11 cellular contexts compared by ENCODE assay signal in genomic region chr12:54019111-54019811, GRCh38. TPM values are rescaled to one million over a fixed set of nuclear protein-coding genes. Genes with fewer than 3 reads are reported as not detected.
A peak's percentile ranks its signal among the peaks of the same experiment; 100 is the strongest.
DNase-seq lines count a peak whose midpoint lies in the region; ATAC-seq and TF ChIP-seq lines count a peak whose summit lies in the region.
"Had no signal": no experiment of that assay in that cellular context is flagged by ENCODE, and none has a peak within 500 bp of the region (broad histone marks: within the 10 kb centered on the region; RNA-seq: fewer than 3 reads in every experiment).

No MANE protein-coding gene starts in this region.

- H4K20me1 ChIP-seq in Loucy (ENCODE audit: insufficient read depth, low read length, poor library complexity, severe bottlenecking), result peaks cover 49% of the 10 kb centered on the region

- H3K9me3 ChIP-seq in Loucy (ENCODE audit: insufficient read depth, low read depth, low read length), result no peaks in the 10 kb centered on the region
- H3K9me3 ChIP-seq in esophagus muscularis mucosa, result no peaks in the 10 kb centered on the region
- H3K9me3 ChIP-seq in ovary, result no peaks in the 10 kb centered on the region
- H3K9me3 ChIP-seq: pancreas, vagina had no signal

- H3K9me2 ChIP-seq in Loucy (replicated peaks; ENCODE audit: low read depth, low read length), result no peaks in the 10 kb centered on the region

- no peak for DNase-seq in AG09309 (ENCODE audit: low read depth)
- no peak for DNase-seq in esophagus muscularis mucosa (ENCODE audit: extremely low spot score)
- DNase-seq in ovary, result peak in 4 of 5 donors; percentile 59 to 71 (median 68)
- no peak for DNase-seq in activated CD4-positive, CD25-positive, alpha-beta regulatory T cell (lab: John Stamatoyannopoulos, UW)
- no peak for DNase-seq in NCI-H187 (lab: John Stamatoyannopoulos, UW)
- no peak for DNase-seq in stimulated activated naive CD4-positive, alpha-beta T cell treated with Interleukin-2 at 50 U/mL for 16 hours (lab: John Stamatoyannopoulos, UW)
- DNase-seq: NCI-H2107 had no signal

- peak overlapping the region in 1 of 4 donors; percentile 23 for H3K27ac ChIP-seq in esophagus muscularis mucosa (replicated peaks in 1 of 4)
- peak overlapping the region; percentile 95 to 100 for H3K27ac ChIP-seq in ovary
- H3K27ac ChIP-seq: pancreas, vagina had no signal

- no peaks in the 10 kb centered on the region for H3K27me3 ChIP-seq in Loucy (ENCODE audit: insufficient read depth, low read length, poor library complexity, severe bottlenecking)
- peaks cover 0 to 100% (median 54%) of the 10 kb centered on the region in 4 donors for H3K27me3 ChIP-seq in esophagus muscularis mucosa
- no peaks in the 10 kb centered on the region for H3K27me3 ChIP-seq in ovary

- WGBS in esophagus muscularis mucosa, result 55% methylated on average over 32 of the region's 41 CpGs
- WGBS in ovary, 3 donors, result 6 to 13% (median 6%) methylated on average over 41 of the region's 41 CpGs

- TF ChIP-seq EP300 in esophagus muscularis mucosa (IDR thresholded peaks at IDR 0.05), result no peak
- no peak for TF ChIP-seq EP300 in ovary (IDR thresholded peaks at IDR 0.05)

- no peak for TF ChIP-seq CTCF in AG09309 (IDR thresholded peaks at IDR 0.05; ENCODE audit: control insufficient read depth, insufficient read depth, low read depth, low read length, missing control alignments)
- TF ChIP-seq CTCF in Loucy (conservative IDR thresholded peaks at IDR 0.05; ENCODE audit: low read length), result no peak
- no peak for TF ChIP-seq CTCF in esophagus muscularis mucosa (IDR thresholded peaks at IDR 0.05)
- no peak for TF ChIP-seq CTCF in ovary (IDR thresholded peaks at IDR 0.05)

- TF ChIP-seq POLR2A in esophagus muscularis mucosa (IDR thresholded peaks at IDR 0.05; ENCODE audit: low read depth), result no peak
- no peak for TF ChIP-seq POLR2A in ovary (IDR thresholded peaks at IDR 0.05)

- H3K36me3 ChIP-seq in Loucy (ENCODE audit: insufficient read depth, low read length) (no peaks in the 10 kb centered on the region), esophagus muscularis mucosa (no peaks in the 10 kb centered on the region), ovary (no peaks in the 10 kb centered on the region)
- H3K36me3 ChIP-seq: pancreas, vagina had no signal

- peak overlapping the region; percentile 85 for H3K4me2 ChIP-seq in Loucy (ENCODE audit: low read depth, low read length, poor library complexity, severe bottlenecking)

- no peak overlapping the region for H2AFZ ChIP-seq in Loucy (ENCODE audit: low read length)

- peaks cover 70% of the 10 kb centered on the region for H3K79me2 ChIP-seq in Loucy (ENCODE audit: insufficient read depth, low read length)

- intact Hi-C loops in esophagus muscularis mucosa (cut with DNase I), result loop anchor here (10.0 kb wide), 1 partner anchor 346 kb away; the partner anchor contains the start of gene GPR84
- intact Hi-C loops in ovary (cut with DNase I), result no loop called here

- peaks cover 10% of the 10 kb centered on the region for H3F3A ChIP-seq in Loucy (ENCODE audit: low read depth)

- H3K4me1 ChIP-seq in Loucy (ENCODE audit: insufficient read depth, low read length, poor library complexity, severe bottlenecking) (peaks cover 65% of the 10 kb centered on the region), esophagus muscularis mucosa (peaks cover 22 to 54% (median 42%) of the 10 kb centered on the region in 4 donors), ovary (ENCODE audit: insufficient read depth) (peaks cover 5% of the 10 kb centered on the region)

- no peak for ATAC-seq in GM18858 (IDR thresholded peaks at IDR 0.05; ENCODE audit: unreplicated experiment)

- H3K4me3 ChIP-seq in AG09309 (ENCODE audit: control insufficient read depth, low read depth, low read length), result peak overlapping the region; percentile 38
- peak overlapping the region; percentile 95 for H3K4me3 ChIP-seq in Loucy (ENCODE audit: low read length, poor library complexity, severe bottlenecking)
- peak overlapping the region in 3 of 4 donors; percentile 24 to 56 (median 48) for H3K4me3 ChIP-seq in esophagus muscularis mucosa
- H3K4me3 ChIP-seq in ovary, result peak overlapping the region; percentile 56

- H3K9ac ChIP-seq in Loucy (ENCODE audit: low read depth, low read length, poor library complexity, severe bottlenecking), result peak overlapping the region; percentile 99

RNA-seq across cellular contexts. Expression of gene HOXC6, which starts 9.0 kb away (rescaled TPM):
- under 1 TPM in 3 of 4 donors, not detected in 1; 0.23 to 0.42 (median 0.32) TPM for total RNA-seq in esophagus muscularis mucosa
- 10 to 100 TPM in 5 of 7 donors, 1 to 10 TPM in 2; 3.9 to 56.1 (median 21.4) TPM for total RNA-seq in ovary
- 10 to 100 TPM; 23.3 to 37.8 TPM for polyA plus RNA-seq in ovary
- total RNA-seq: vagina had no signal

RNA-seq across cellular contexts. Expression of gene HOXC8, which starts 10.5 kb away (rescaled TPM):
- total RNA-seq in esophagus muscularis mucosa, result not detected
- 10 to 100 TPM in 1 of 7 donors, 1 to 10 TPM in 5, under 1 TPM in 1; 0.34 to 13.9 (median 7.7) TPM for total RNA-seq in ovary
- polyA plus RNA-seq in ovary, result 10 to 100 TPM in 1 of 2 donors, 1 to 10 TPM in 1; 3.2 to 19.4 TPM
- total RNA-seq: pancreas, vagina had no signal
- polyA plus RNA-seq: pancreas had no signal

RNA-seq across cellular contexts. Expression of gene HOXC5, which starts 13.6 kb away (rescaled TPM):
- total RNA-seq in esophagus muscularis mucosa (1 to 10 TPM in 1 of 4 donors, under 1 TPM in 1, not detected in 2; 0.83 to 2.0 TPM), ovary (10 to 100 TPM in 1 of 7 donors, 1 to 10 TPM in 6; 1.8 to 11.0 (median 3.6) TPM)
- polyA plus RNA-seq in ovary, result 1 to 10 TPM; 2.1 to 2.2 TPM
- total RNA-seq: pancreas, vagina had no signal
- polyA plus RNA-seq: pancreas had no signal

RNA-seq across cellular contexts. Expression of gene HOXC9, which starts 19.3 kb away (rescaled TPM):
- total RNA-seq in esophagus muscularis mucosa (not detected), ovary (1 to 10 TPM in 2 of 7 donors, under 1 TPM in 4, not detected in 1; 0.26 to 3.9 (median 0.51) TPM)
- polyA plus RNA-seq in ovary, result 10 to 100 TPM in 1 of 2 donors, 1 to 10 TPM in 1; 3.4 to 15.0 TPM
- total RNA-seq: vagina had no signal

RNA-seq across cellular contexts. Expression of gene HOXC10, which starts 34.3 kb away (rescaled TPM):
- total RNA-seq in esophagus muscularis mucosa (not detected), ovary (1 to 10 TPM in 2 of 7 donors, under 1 TPM in 3, not detected in 2; 0.15 to 5.0 (median 0.23) TPM)
- 10 to 100 TPM in 1 of 2 donors, 1 to 10 TPM in 1; 2.0 to 15.4 TPM for polyA plus RNA-seq in ovary
- total RNA-seq: vagina had no signal

Comparison
In these comparisons a context has a peak if more than half of its experiments do, and no peak if none do; other contexts are left out.
1. DNase-seq: peak in ovary (4 of 5); none in AG09309 (single experiment), esophagus muscularis mucosa (single experiment), activated CD4-positive, CD25-positive, alpha-beta regulatory T cell (0 of 4), NCI-H187 (0 of 2) and stimulated activated naive CD4-positive, alpha-beta T cell treated with Interleukin-2 at 50 U/mL for 16 hours (single experiment).
2. H3K4me3 ChIP-seq: peak in every context shown above with its lines; median percentile 95 in Loucy; 56 in ovary; 48 in esophagus muscularis mucosa; 38 in AG09309.